Comparison of ENCODE assay signal across 9 cellular contexts in the genomic region with DNA sequence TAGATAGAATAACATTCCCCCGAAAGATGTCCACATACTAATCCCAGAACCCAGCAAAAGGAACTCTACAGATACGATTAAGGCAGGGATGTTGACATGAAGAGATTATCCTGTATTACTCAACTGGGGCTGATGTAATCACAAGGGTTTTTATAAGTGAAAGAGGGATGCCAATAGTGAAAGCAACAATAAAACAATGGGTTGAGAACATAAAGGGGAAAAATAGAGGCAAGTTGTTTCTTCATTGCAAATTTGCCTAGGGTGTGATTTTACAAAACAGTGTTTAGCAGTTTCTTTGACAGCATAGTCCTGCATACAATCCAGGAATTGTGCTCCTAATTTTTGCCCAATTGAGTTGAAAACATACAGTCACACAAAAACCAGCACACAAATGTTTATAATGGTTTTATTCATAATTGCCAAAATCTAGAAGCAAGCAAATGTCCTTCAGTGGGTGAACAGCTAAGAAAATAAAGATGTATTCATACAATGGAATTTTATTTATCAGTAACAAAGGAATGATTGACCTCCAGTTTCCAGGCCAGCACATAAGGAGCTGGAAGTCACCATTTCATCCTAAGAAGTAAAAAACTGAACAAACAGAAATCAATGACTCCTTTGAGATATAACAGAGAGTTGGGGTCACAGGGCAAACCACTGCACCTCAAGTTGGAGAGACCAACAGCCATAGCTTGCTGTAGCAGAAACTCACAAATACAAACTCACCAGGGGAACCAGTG.
DNase-seq lines count a peak whose midpoint lies in the region; ATAC-seq and TF ChIP-seq lines count a peak whose summit lies in the region.
"Had no signal": no experiment of that assay in that cellular context is flagged by ENCODE, and none has a peak within 500 bp of the region (broad histone marks: within the 10 kb centered on the region; RNA-seq: fewer than 3 reads in every experiment).

No MANE protein-coding gene starts in this region.

- DNase-seq in GM04503 (ENCODE audit: low read depth) (peak; percentile 27), OCI-M1 (lab: John Stamatoyannopoulos, UW) (peak; percentile 79), fibroblast of the aortic adventitia (ENCODE audit: low read depth) (peak; percentile 87), renal cortical epithelial cell (ENCODE audit: low read depth) (peak; percentile 56), posterior cingulate gyrus (no peak)
- DNase-seq: NCI-H774, T-helper 9 cell had no signal

- ATAC-seq in GM21447 (IDR thresholded peaks at IDR 0.05; ENCODE audit: unreplicated experiment) (no peak), GM21381 (IDR thresholded peaks at IDR 0.05; ENCODE audit: unreplicated experiment) (no peak)

- TF ChIP-seq CTCF in fibroblast of the aortic adventitia (IDR thresholded peaks at IDR 0.05; ENCODE audit: insufficient read depth, low read length): no peak

- intact Hi-C loops in posterior cingulate gyrus (cut with DNase I): no loop called here

- H3K4me3 ChIP-seq in fibroblast of the aortic adventitia (ENCODE audit: low read depth, low read length): no peak overlapping the region

Comparison
In these comparisons a context has a peak if more than half of its experiments do, and no peak if none do; other contexts are left out.
1. DNase-seq: peak in GM04503 (single experiment), OCI-M1 (single experiment), fibroblast of the aortic adventitia (single experiment) and renal cortical epithelial cell (single experiment); none in posterior cingulate gyrus (0 of 10).